In the genomic region with DNA sequence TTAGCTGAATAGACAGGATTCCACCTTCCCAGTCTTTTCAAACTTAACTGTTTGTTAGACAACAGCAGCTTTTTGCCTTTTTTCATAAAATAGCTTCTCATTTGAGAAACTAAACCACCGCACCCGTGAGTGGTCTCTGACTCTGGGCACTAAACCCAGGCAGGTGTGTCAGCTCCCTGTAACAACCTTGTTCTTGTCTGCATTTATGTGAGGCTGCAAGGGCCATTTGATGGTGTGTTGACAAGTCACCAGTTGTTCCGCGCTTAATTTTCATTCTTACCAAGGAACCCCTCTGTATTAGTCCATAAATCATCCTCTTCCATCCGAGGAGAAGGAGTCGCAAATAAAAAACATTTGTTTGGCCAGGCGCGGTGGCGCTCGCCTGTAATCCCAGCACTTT, we compare ENCODE assay signal across 14 cellular contexts. TPM values are rescaled to one million over a fixed set of nuclear protein-coding genes. Genes with fewer than 3 reads are reported as not detected.
DNase-seq lines count a peak whose midpoint lies in the region; ATAC-seq and TF ChIP-seq lines count a peak whose summit lies in the region.
"Had no signal": no experiment of that assay in that cellular context is flagged by ENCODE, and none has a peak within 500 bp of the region (broad histone marks: within the 10 kb centered on the region; RNA-seq: fewer than 3 reads in every experiment).

No MANE protein-coding gene starts in this region.

- no peak for DNase-seq in activated naive CD4-positive, alpha-beta T cell treated with anti-CD3 and anti-CD28 coated beads, Interleukin-2, amount 10 ng/mL, durations not matched to agents 7 days and 5 days
- DNase-seq in activated naive CD4-positive, alpha-beta T cell treated with anti-CD3 and anti-CD28 coated beads, Interleukin-2, amount 50 U/mL, for 72 hours (ENCODE audit: low spot score in 2 of 2): no peak
- no peak for DNase-seq in PC-3
- DNase-seq in type B pancreatic cell (ENCODE audit: extremely low spot score, unreplicated experiment): no peak
- no peak for DNase-seq in H4 (ENCODE audit: low spot score)
- DNase-seq in stimulated activated CD4-positive, alpha-beta T cell treated with anti-CD3 and anti-CD28 coated beads, Interleukin-12 subunit alpha, Interleukin-12 subunit beta, amount 100 ng/mL, for 4 hours: no peak
- DNase-seq: activated gamma-delta T cell treated with Interleukin-2 at 50 U/mL for 16 hours, AML-193, MV-4-11, NCI-H510A, Right ventricle myocardium superior had no signal

- no peaks in the 10 kb centered on the region for H3K36me3 Mint-ChIP-seq in activated naive CD4-positive, alpha-beta T cell treated with anti-CD3 and anti-CD28 coated beads, Interleukin-2, amount 10 ng/mL, durations not matched to agents 7 days and 5 days
- no peaks in the 10 kb centered on the region for H3K36me3 Mint-ChIP-seq in activated naive CD4-positive, alpha-beta T cell treated with anti-CD3 and anti-CD28 coated beads, Interleukin-2, amount 50 U/mL, for 72 hours
- H3K36me3 Mint-ChIP-seq in type B pancreatic cell: no peaks in the 10 kb centered on the region

- no peak overlapping the region for H3K9ac ChIP-seq in PC-3 (ENCODE audit: low read length)

- no peak overlapping the region for H3K27ac Mint-ChIP-seq in activated naive CD4-positive, alpha-beta T cell treated with anti-CD3 and anti-CD28 coated beads, Interleukin-2, amount 10 ng/mL, durations not matched to agents 7 days and 5 days
- H3K27ac Mint-ChIP-seq in activated naive CD4-positive, alpha-beta T cell treated with anti-CD3 and anti-CD28 coated beads, Interleukin-2, amount 50 U/mL, for 72 hours: no peak overlapping the region
- no peak overlapping the region for H3K27ac Mint-ChIP-seq in type B pancreatic cell

- no peaks in the 10 kb centered on the region for H4K20me1 ChIP-seq in PC-3 (ENCODE audit: low read length)

- no peaks in the 10 kb centered on the region for H3K27me3 ChIP-seq in PC-3 (ENCODE audit: low read length)

- H3K4me3 ChIP-seq in PC-3 (ENCODE audit: low read length): no peak overlapping the region
- 0 out of 2 replicates have a peak overlapping the region, but pooled peaks have one; percentile 57 for H3K4me3 ChIP-seq in iPS-18c (ENCODE audit: insufficient read depth, low read depth, low read length)

- peak overlapping the region; percentile 47 for H3K4me3 Mint-ChIP-seq in activated naive CD4-positive, alpha-beta T cell treated with anti-CD3 and anti-CD28 coated beads, Interleukin-2, amount 10 ng/mL, durations not matched to agents 7 days and 5 days
- peak overlapping the region; percentile 80 for H3K4me3 Mint-ChIP-seq in type B pancreatic cell

- H3K9me3 ChIP-seq in PC-3 (ENCODE audit: low read length): no peaks in the 10 kb centered on the region
- H3K9me3 ChIP-seq in iPS-18c (ENCODE audit: control insufficient read depth, insufficient read depth, low read length): peaks cover 2% of the 10 kb centered on the region

- peaks cover 47% of the 10 kb centered on the region for H3K27me3 Mint-ChIP-seq in activated naive CD4-positive, alpha-beta T cell treated with anti-CD3 and anti-CD28 coated beads, Interleukin-2, amount 10 ng/mL, durations not matched to agents 7 days and 5 days
- H3K27me3 Mint-ChIP-seq in type B pancreatic cell: peaks cover 16% of the 10 kb centered on the region

- ATAC-seq in activated naive CD4-positive, alpha-beta T cell treated with anti-CD3 and anti-CD28 coated beads, Interleukin-2, amount 50 U/mL, for 72 hours: no peak
- ATAC-seq in PC-3: no peak
- ATAC-seq in GM21737 (IDR thresholded peaks at IDR 0.05; ENCODE audit: unreplicated experiment): no peak

- peaks cover 17% of the 10 kb centered on the region for H3K4me1 Mint-ChIP-seq in activated naive CD4-positive, alpha-beta T cell treated with anti-CD3 and anti-CD28 coated beads, Interleukin-2, amount 10 ng/mL, durations not matched to agents 7 days and 5 days
- no peaks in the 10 kb centered on the region for H3K4me1 Mint-ChIP-seq in type B pancreatic cell (ENCODE audit: unreplicated experiment)

- H3K4me1 ChIP-seq in PC-3 (ENCODE audit: insufficient read depth, low read length): peaks cover 5% of the 10 kb centered on the region; the same call in 1 of the 2 replicates

- POLR2A ChIA-PET in PC-3 (lab: Charles Lee; ENCODE audit: unreplicated experiment): no interaction called here

- TF ChIP-seq CTCF in PC-3 (conservative IDR thresholded peaks at IDR 0.05; ENCODE audit: low read depth, low read length) (no peak), type B pancreatic cell (conservative IDR thresholded peaks at IDR 0.05) (no peak)

- no peak overlapping the region for H2AFZ ChIP-seq in PC-3 (ENCODE audit: low read length)

- intact Hi-C loops in PC-3 (cut with micrococcal nuclease): no loop called here

- H3F3A ChIP-seq in PC-3 (ENCODE audit: low read length, unreplicated experiment): no peaks in the 10 kb centered on the region

- no peak overlapping the region for H3K27ac ChIP-seq in PC-3 (ENCODE audit: low read length)
- H3K27ac ChIP-seq: coronary artery had no signal

- TSS peak; percentile 54 for BruUV-seq in PC-3 (replicated peaks; lab: Mats Ljungman, UMichigan)

- H3K9me2 ChIP-seq in PC-3 (replicated peaks; ENCODE audit: low read length): no peaks in the 10 kb centered on the region

- CTCF ChIA-PET in activated naive CD4-positive, alpha-beta T cell treated with anti-CD3 and anti-CD28 coated beads, Interleukin-2, amount 10 ng/mL, durations not matched to agents 7 days and 5 days (lab: Charles Lee): no interaction called here
- CTCF ChIA-PET in PC-3 (lab: Charles Lee): no interaction called here

- no peaks in the 10 kb centered on the region for H3K79me2 ChIP-seq in PC-3 (ENCODE audit: low read length)

- no peaks in the 10 kb centered on the region for H3K9me3 Mint-ChIP-seq in activated naive CD4-positive, alpha-beta T cell treated with anti-CD3 and anti-CD28 coated beads, Interleukin-2, amount 10 ng/mL, durations not matched to agents 7 days and 5 days
- no peaks in the 10 kb centered on the region for H3K9me3 Mint-ChIP-seq in activated naive CD4-positive, alpha-beta T cell treated with anti-CD3 and anti-CD28 coated beads, Interleukin-2, amount 50 U/mL, for 72 hours
- no peaks in the 10 kb centered on the region for H3K9me3 Mint-ChIP-seq in type B pancreatic cell

- H3K36me3 ChIP-seq in PC-3 (ENCODE audit: low read depth, low read length): no peaks in the 10 kb centered on the region

- H3K4me2 ChIP-seq in PC-3 (ENCODE audit: low read length): peak overlapping the region; percentile 77; the same call in 1 of the 2 replicates

RNA-seq across cellular contexts. Expression of a gene that starts 1.5 kb away (rescaled TPM):
- under 1 TPM; 0.25 to 0.84 TPM for total RNA-seq in activated naive CD4-positive, alpha-beta T cell treated with anti-CD3 and anti-CD28 coated beads, Interleukin-2, amount 50 U/mL, for 72 hours
- total RNA-seq in PC-3 (2014; rRNA removed): 1.4 and 3.2 TPM in 2 replicates
- 2.8 and 4.0 TPM in 2 replicates for total RNA-seq in type B pancreatic cell (ENCODE audit: low replicate concordance)
- 0.52 and 0.66 TPM in 2 replicates for total RNA-seq in H4 (2014; rRNA removed; shearing (Covaris generic))
